In the genomic region with DNA sequence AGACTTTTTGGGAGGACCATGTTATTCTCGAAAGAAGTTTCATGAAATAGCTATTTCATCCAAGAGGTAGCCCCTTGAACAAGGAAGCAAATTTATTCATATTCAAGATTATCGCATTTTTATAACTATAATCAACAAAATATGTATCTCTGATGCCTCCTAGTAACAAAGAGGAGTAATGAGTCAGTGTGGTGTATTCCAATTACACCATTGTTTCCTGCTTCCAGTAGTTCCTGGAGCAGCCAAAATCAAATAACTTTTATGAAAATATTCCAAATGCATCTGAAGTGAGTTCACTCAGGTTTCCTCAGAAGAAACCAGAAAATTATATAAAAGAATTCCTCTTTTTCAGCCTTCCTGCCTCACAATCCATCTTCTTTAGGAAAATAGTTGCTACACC, we compare ENCODE assay signal across 24 cellular contexts.
"Had no signal": no experiment of that assay in that cellular context is flagged by ENCODE, and none has a peak within 500 bp of the region (broad histone marks: within the 10 kb centered on the region; RNA-seq: fewer than 3 reads in every experiment).

No MANE protein-coding gene starts in this region.

- H3K27me3 Mint-ChIP-seq: activated CD4-positive, alpha-beta memory T cell treated with anti-CD3 and anti-CD28 coated beads for 36 hours; activated naive CD8-positive, alpha-beta T cell; activated T-helper 17 cell treated with anti-CD3 and anti-CD28 coated beads, Interleukin-2, amount 50 U/mL, for 72 hours; brain; T-helper 17 cell had no signal

- DNase-seq: activated CD4-positive, alpha-beta memory T cell treated with anti-CD3 and anti-CD28 coated beads for 36 hours; activated CD4-positive, alpha-beta T cell treated with anti-CD3 and anti-CD28 coated beads for 48 hours; activated CD4-positive, CD25-positive, alpha-beta regulatory T cell treated with anti-CD3 and anti-CD28 coated beads, Interleukin-2, amount 50 U/mL, for 72 hours; activated CD8-positive, alpha-beta memory T cell treated with anti-CD3 and anti-CD28 coated beads for 24 hours; activated gamma-delta T cell; activated naive CD4-positive, alpha-beta T cell treated with anti-CD3 and anti-CD28 coated beads for 36 hours; activated T-cell treated with anti-CD3 and anti-CD28 coated beads, Interleukin-2, amount 50 U/mL, for 4 hours; amygdala; Karpas-422; MM.1S; NCI-H1105; NCI-H1436; NCI-H1694 treated with DMSO at 0.1 percent for 48 hours; NCI-H2029 treated with DMSO at 0.1 percent for 48 hours; NCI-H510A treated with DMSO at 0.1 percent for 48 hours; NCI-H69; SIG-M5; T-helper 17 cell; T-helper 9 cell had no signal

- H3K4me3 ChIP-seq: K562 had no signal

- H3K4me3 Mint-ChIP-seq: activated CD4-positive, alpha-beta memory T cell treated with anti-CD3 and anti-CD28 coated beads for 36 hours; activated naive CD4-positive, alpha-beta T cell treated with anti-CD3 and anti-CD28 coated beads for 36 hours; activated naive CD8-positive, alpha-beta T cell; activated T-cell treated with anti-CD3 and anti-CD28 coated beads, Interleukin-2, amount 50 U/mL, for 4 hours; activated T-helper 17 cell treated with anti-CD3 and anti-CD28 coated beads, Interleukin-2, amount 50 U/mL, for 72 hours; brain; T-helper 17 cell; WTC11 had no signal

- H3K27ac Mint-ChIP-seq: activated CD4-positive, alpha-beta memory T cell treated with anti-CD3 and anti-CD28 coated beads for 36 hours; activated naive CD4-positive, alpha-beta T cell treated with anti-CD3 and anti-CD28 coated beads for 36 hours; activated naive CD8-positive, alpha-beta T cell; activated T-helper 17 cell treated with anti-CD3 and anti-CD28 coated beads, Interleukin-2, amount 50 U/mL, for 72 hours; T-helper 17 cell had no signal

- H3K4me1 Mint-ChIP-seq: activated T-helper 17 cell treated with anti-CD3 and anti-CD28 coated beads, Interleukin-2, amount 50 U/mL, for 72 hours; brain had no signal

- ATAC-seq: activated T-cell treated with anti-CD3 and anti-CD28 coated beads, Interleukin-2, amount 50 U/mL, for 4 hours; activated T-helper 17 cell treated with anti-CD3 and anti-CD28 coated beads, Interleukin-2, amount 50 U/mL, for 72 hours; K562; T-helper 17 cell; WTC11 had no signal

- H3K9me3 Mint-ChIP-seq: activated CD4-positive, alpha-beta memory T cell treated with anti-CD3 and anti-CD28 coated beads for 36 hours; activated naive CD4-positive, alpha-beta T cell treated with anti-CD3 and anti-CD28 coated beads for 36 hours; activated T-cell treated with anti-CD3 and anti-CD28 coated beads, Interleukin-2, amount 50 U/mL, for 4 hours; activated T-helper 17 cell treated with anti-CD3 and anti-CD28 coated beads, Interleukin-2, amount 50 U/mL, for 72 hours; brain; WTC11 had no signal
